In genomic region chr11:36071917-36072500, GRCh38 we compare ENCODE assay signal across 24 cellular contexts.
A peak's percentile ranks its signal among the peaks of the same experiment; 100 is the strongest.
DNase-seq lines count a peak whose midpoint lies in the region; ATAC-seq, FAIRE-seq and TF ChIP-seq lines count a peak whose summit lies in the region.
"Had no signal": no experiment of that assay in that cellular context is flagged by ENCODE, and none has a peak within 500 bp of the region (broad histone marks: within the 10 kb centered on the region; RNA-seq: fewer than 3 reads in every experiment).

No MANE protein-coding gene starts in this region.

- DNase-seq in IMR-90 (no peak), K562 (ENCODE audit: extremely low read depth in 1 of 4, low spot score in 3 of 4) (no peak), mesenchymal stem cell (peak; percentile 35), neuronal stem cell (ENCODE audit: low spot score) (no peak), foreskin fibroblast (no peak), SK-N-DZ (ENCODE audit: low spot score) (no peak)
- DNase-seq in stimulated activated CD4-positive, alpha-beta T cell treated with anti-CD3 and anti-CD28 coated beads, Interleukin-12 subunit alpha, Interleukin-12 subunit beta, amount 100 ng/mL, for 4 hours, result no peak
- no peak for DNase-seq in activated naive CD4-positive, alpha-beta T cell treated with anti-CD3 and anti-CD28 coated beads for 36 hours
- DNase-seq: ACHN; BE2C; C1 segment of cervical spinal cord; CD4-positive, CD25-positive, alpha-beta regulatory T cell; CD8-positive, alpha-beta memory T cell; COR-L47; DMS 273 treated with DMSO at 0.1 percent for 48 hours; HFFc6 had no signal

- TF ChIP-seq EP300 in K562 (IDR thresholded peaks at IDR 0.05; ENCODE audit: low read length), result no peak

- no peak overlapping the region for H3K27ac ChIP-seq in IMR-90 (ENCODE audit: insufficient read depth, low read length)
- no peak overlapping the region for H3K27ac ChIP-seq in K562 (ENCODE audit: extremely low read depth, low read depth, low read length)
- H3K27ac ChIP-seq in mesenchymal stem cell (ENCODE audit: low read length, poor library complexity, severe bottlenecking), result no peak overlapping the region
- H3K27ac ChIP-seq in neuronal stem cell (replicated peaks; ENCODE audit: low read length), result no peak overlapping the region

- peaks cover 12% of the 10 kb centered on the region for H3K9me1 ChIP-seq in IMR-90 (ENCODE audit: insufficient read depth, low read length)
- no peaks in the 10 kb centered on the region for H3K9me1 ChIP-seq in K562 (ENCODE audit: control insufficient read depth, insufficient read depth, low read length)

- H2AK5ac ChIP-seq in IMR-90 (ENCODE audit: low read depth, low read length) (peak overlapping the region; percentile 28; the same call in 1 of the 2 replicates), mesenchymal stem cell (ENCODE audit: low read length, severe bottlenecking) (peak overlapping the region; percentile 16), neuronal stem cell (ENCODE audit: low read depth, low read length) (no peak overlapping the region)

- H3K27me3 ChIP-seq in IMR-90 (ENCODE audit: control insufficient read depth, insufficient read depth, low read length) (no peaks in the 10 kb centered on the region), K562 (ENCODE audit: control insufficient read depth in 2 of 2, insufficient read depth in 2 of 2, low read length in 2 of 2) (no peaks in the 10 kb centered on the region), mesenchymal stem cell (ENCODE audit: control insufficient read depth in 1 of 2, insufficient read depth in 1 of 2, low read length in 2 of 2) (no peaks in the 10 kb centered on the region), neuronal stem cell (ENCODE audit: control insufficient read depth in 3 of 3, insufficient read depth in 3 of 3, low read depth in 1 of 3, low read length in 3 of 3) (no peaks in the 10 kb centered on the region)
- H3K27me3 ChIP-seq: BE2C had no signal

- no peak overlapping the region for H2BK120ac ChIP-seq in IMR-90 (ENCODE audit: low read depth, low read length)
- peak overlapping the region; percentile 21 for H2BK120ac ChIP-seq in mesenchymal stem cell (ENCODE audit: low read depth, low read length)
- H2BK120ac ChIP-seq in neuronal stem cell (ENCODE audit: low read depth, low read length), result no peak overlapping the region

- no peak for FAIRE-seq in K562 (lab: Jason Lieb, UNC)
- FAIRE-seq: A204.1, G401.6, GM12891, GM19239, H54, HTR-8/SVneo had no signal

- H3K79me1 ChIP-seq in IMR-90 (ENCODE audit: low read depth in 1 of 2, low read length in 2 of 2), result peaks cover 7 to 13% of the 10 kb centered on the region in 2 experiments; a peak in 2 of 4 replicates
- no peaks in the 10 kb centered on the region for H3K79me1 ChIP-seq in mesenchymal stem cell (replicated peaks; ENCODE audit: low read length, poor library complexity, severe bottlenecking)
- H3K79me1 ChIP-seq in neuronal stem cell (ENCODE audit: low read depth, low read length), result peaks cover 3% of the 10 kb centered on the region

- no peak overlapping the region for H2AFZ ChIP-seq in IMR-90 (replicated peaks; ENCODE audit: low read length, poor library complexity)
- H2AFZ ChIP-seq in K562 (ENCODE audit: low read depth, low read length), result no peak overlapping the region
- H2AFZ ChIP-seq in mesenchymal stem cell (ENCODE audit: low read depth, low read length), result no peak overlapping the region
- H2AFZ ChIP-seq in neuronal stem cell (ENCODE audit: low read length), result no peak overlapping the region

- WGBS in IMR-90 (ENCODE audit: extremely low coverage in 2 of 2, insufficient read length in 1 of 2), 2 experiments, result 20% methylated on average over 1 of the region's 2 CpGs; no CpG with 5 or more reads in 1 of the 2 experiments
- 8% methylated on average over 2 of the region's 2 CpGs for WGBS in K562 (ENCODE audit: insufficient coverage, low coverage, missing lambda C conversion rate)
- 74% methylated on average over 2 of the region's 2 CpGs for WGBS in mesenchymal stem cell
- WGBS in neuronal stem cell (ENCODE audit: extremely low coverage in 2 of 2, insufficient read length in 2 of 2, insufficient replicate concordance in 1 of 2), 2 donors, result no CpG with 5 or more reads among the region's 2 CpGs

- H3K4ac ChIP-seq in IMR-90 (ENCODE audit: low read depth, low read length), result no peak overlapping the region
- H3K4ac ChIP-seq in mesenchymal stem cell (ENCODE audit: low read depth in 1 of 2, low read length in 2 of 2), result peak overlapping the region; percentile 6 to 36
- H3K4ac ChIP-seq in neuronal stem cell (ENCODE audit: low read length), result no peak overlapping the region

- H3K14ac ChIP-seq in IMR-90 (replicated peaks; ENCODE audit: low read depth, low read length) (no peak overlapping the region), mesenchymal stem cell (ENCODE audit: low read length in 2 of 2) (no peak overlapping the region), neuronal stem cell (ENCODE audit: low read length) (peak overlapping the region; percentile 49)

- H3K4me2 ChIP-seq in IMR-90 (ENCODE audit: low read depth, low read length) (no peak overlapping the region), K562 (ENCODE audit: insufficient read depth, low read length) (no peak overlapping the region), mesenchymal stem cell (ENCODE audit: low read length, poor library complexity, severe bottlenecking) (no peak overlapping the region), neuronal stem cell (ENCODE audit: insufficient read depth, low read length, poor library complexity, severe bottlenecking) (no peak overlapping the region)

- ATAC-seq in IMR-90 (ENCODE audit: low read depth), result no peak
- ATAC-seq in K562, result peak; percentile 50
- ATAC-seq: HCT116 had no signal

- dilution Hi-C loops in IMR-90 (cut with HindIII; ENCODE audit: low sequenced_read_pairs, unreplicated experiment), result no loop called here

- no peak overlapping the region for H3K27ac Mint-ChIP-seq in activated naive CD4-positive, alpha-beta T cell treated with anti-CD3 and anti-CD28 coated beads for 36 hours
- H3K27ac Mint-ChIP-seq: CD4-positive, CD25-positive, alpha-beta regulatory T cell; CD8-positive, alpha-beta memory T cell; HFFc6; IgD-negative memory B cell had no signal

- H3K9ac ChIP-seq in IMR-90 (ENCODE audit: low read depth, low read length) (no peak overlapping the region), K562 (ENCODE audit: insufficient read depth in 1 of 2, low read depth in 2 of 2, low read length in 2 of 2) (no peak overlapping the region), mesenchymal stem cell (ENCODE audit: low read length) (no peak overlapping the region), neuronal stem cell (ENCODE audit: low read depth, low read length, poor library complexity) (no peak overlapping the region)

- peaks cover under 1% of the 10 kb centered on the region for H3K9me3 Mint-ChIP-seq in activated naive CD4-positive, alpha-beta T cell treated with anti-CD3 and anti-CD28 coated beads for 36 hours

- H4K20me1 ChIP-seq in IMR-90 (ENCODE audit: insufficient read depth, low read length) (no peaks in the 10 kb centered on the region), K562 (replicated peaks; ENCODE audit: control insufficient read depth, insufficient read depth, low read length) (no peaks in the 10 kb centered on the region)

- H4K91ac ChIP-seq in IMR-90 (ENCODE audit: insufficient read depth, low read depth, low read length) (no peak overlapping the region), mesenchymal stem cell (ENCODE audit: low read length) (peak overlapping the region; percentile 66), neuronal stem cell (ENCODE audit: low read depth, low read length, poor library complexity) (no peak overlapping the region)

- H2BK20ac ChIP-seq in IMR-90 (ENCODE audit: low read depth, low read length), result peak overlapping the region; percentile 42; the same call in 1 of the 2 replicates

- no peaks in the 10 kb centered on the region for H3K36me3 Mint-ChIP-seq in activated naive CD4-positive, alpha-beta T cell treated with anti-CD3 and anti-CD28 coated beads for 36 hours (ENCODE audit: low read depth)
- H3K36me3 Mint-ChIP-seq: CD4-positive, CD25-positive, alpha-beta regulatory T cell; CD8-positive, alpha-beta memory T cell had no signal

- H3K4me3 Mint-ChIP-seq in activated naive CD4-positive, alpha-beta T cell treated with anti-CD3 and anti-CD28 coated beads for 36 hours, result no peak overlapping the region
- H3K4me3 Mint-ChIP-seq: CD4-positive, CD25-positive, alpha-beta regulatory T cell; CD8-positive, alpha-beta memory T cell; HFFc6; IgD-negative memory B cell had no signal

- peaks cover 4% of the 10 kb centered on the region for H3K27me3 Mint-ChIP-seq in activated naive CD4-positive, alpha-beta T cell treated with anti-CD3 and anti-CD28 coated beads for 36 hours (ENCODE audit: low read depth)
- H3K27me3 Mint-ChIP-seq: CD4-positive, CD25-positive, alpha-beta regulatory T cell had no signal

- H2BK15ac ChIP-seq in IMR-90 (ENCODE audit: low read depth, low read length) (0 out of 3 replicates have a peak overlapping the region, but pooled peaks have one; percentile 78), mesenchymal stem cell (ENCODE audit: low read depth, poor library complexity, severe bottlenecking) (peak overlapping the region; percentile 9), neuronal stem cell (ENCODE audit: low read length) (no peak overlapping the region)

- H4K5ac ChIP-seq in IMR-90 (ENCODE audit: low read depth, low read length), result no peak overlapping the region

- intact Hi-C loops in IMR-90 (cut with micrococcal nuclease), result no loop called here
- intact Hi-C loops in K562 (cut with micrococcal nuclease), result no loop called here
- intact Hi-C loops in activated naive CD4-positive, alpha-beta T cell treated with anti-CD3 and anti-CD28 coated beads for 36 hours (cut with micrococcal nuclease), result no loop called here

- H2BK5ac ChIP-seq in IMR-90 (ENCODE audit: low read depth, low read length, poor library complexity, severe bottlenecking), result no peak overlapping the region
- no peak overlapping the region for H2BK5ac ChIP-seq in mesenchymal stem cell (ENCODE audit: low read depth, low read length, poor library complexity, severe bottlenecking)
- H2BK5ac ChIP-seq in neuronal stem cell (ENCODE audit: low read length), result no peak overlapping the region

- no peak for TF ChIP-seq RAD21 in IMR-90 (IDR thresholded peaks at IDR 0.05; ENCODE audit: low read length)
- TF ChIP-seq RAD21 in K562 (CRISPR knock-in tag; conservative IDR thresholded peaks at IDR 0.05 in 1 of 2, IDR thresholded peaks at IDR 0.05 in 1 of 2), result no peak

- BruUV-seq in IMR-90 (replicated peaks; lab: Mats Ljungman, UMichigan) (no TSS peak), K562 (replicated peaks; lab: Mats Ljungman, UMichigan) (no TSS peak)

- no peaks in the 10 kb centered on the region for H3K4me1 Mint-ChIP-seq in activated naive CD4-positive, alpha-beta T cell treated with anti-CD3 and anti-CD28 coated beads for 36 hours (ENCODE audit: low read depth)
- H3K4me1 Mint-ChIP-seq: CD4-positive, CD25-positive, alpha-beta regulatory T cell; CD8-positive, alpha-beta memory T cell; IgD-negative memory B cell had no signal

- H3K4me3 ChIP-seq in IMR-90 (ENCODE audit: insufficient read depth, low read depth, low read length) (no peak overlapping the region), K562 (no peak overlapping the region), mesenchymal stem cell (ENCODE audit: insufficient read depth in 1 of 2, low read depth in 1 of 2, low read length in 2 of 2) (no peak overlapping the region), neuronal stem cell (ENCODE audit: low read length in 2 of 2) (no peak overlapping the region), foreskin fibroblast (ENCODE audit: low read depth in 1 of 2, low read length in 2 of 2) (no peak overlapping the region)

- H4K8ac ChIP-seq in IMR-90 (ENCODE audit: low read depth in 2 of 2, low read length in 2 of 2) (0 out of 4 replicates have a peak overlapping the region, but pooled peaks of 1 of the 2 experiments have one; percentile 52), mesenchymal stem cell (ENCODE audit: low read length) (peak overlapping the region; percentile 17), neuronal stem cell (ENCODE audit: low read depth, low read length) (no peak overlapping the region)

- no peak for TF ChIP-seq POLR2A in IMR-90 (IDR thresholded peaks at IDR 0.05; ENCODE audit: low read depth, low read length)
- no peak for TF ChIP-seq POLR2A in K562 (conservative IDR thresholded peaks at IDR 0.05)

- H2BK12ac ChIP-seq in mesenchymal stem cell (ENCODE audit: low read length in 2 of 2) (peak overlapping the region in 1 of 2 experiments; percentile 11), neuronal stem cell (ENCODE audit: low read length) (no peak overlapping the region)

- H3K79me2 ChIP-seq in K562 (ENCODE audit: control insufficient read depth, insufficient read depth, low read length), result no peaks in the 10 kb centered on the region

- H3K56ac ChIP-seq in IMR-90 (ENCODE audit: extremely low read depth, insufficient read depth, low read length), result no peak overlapping the region

- H3K9me3 ChIP-seq in IMR-90 (ENCODE audit: control insufficient read depth, insufficient read depth, low read length), result peaks cover under 1% of the 10 kb centered on the region; the same call in 1 of the 2 replicates
- H3K9me3 ChIP-seq in K562 (replicated peaks; ENCODE audit: control insufficient read depth, insufficient read depth, low read depth, low read length), result peaks cover 4% of the 10 kb centered on the region
- H3K9me3 ChIP-seq in mesenchymal stem cell (ENCODE audit: control insufficient read depth, low read length), result peaks cover 5% of the 10 kb centered on the region
- peaks cover 2 to 23% of the 10 kb centered on the region in 2 donors for H3K9me3 ChIP-seq in neuronal stem cell (replicated peaks in 1 of 2; ENCODE audit: control insufficient read depth in 2 of 2, insufficient read depth in 1 of 2, low read depth in 1 of 2, low read length in 2 of 2)
- H3K9me3 ChIP-seq: BE2C had no signal

- POLR2A ChIA-PET in IMR-90 (lab: Charles Lee; ENCODE audit: unreplicated experiment), result no interaction called here
- POLR2A ChIA-PET in K562 (lab: Yijun Ruan, JAX), result interaction anchor here (0.6 to 1.5 kb wide), 4 partner anchors 20 to 200 kb away, joined by 3 to 7 read pairs (median 3); no protein-coding TSS in a partner anchor

- H3K18ac ChIP-seq in IMR-90 (ENCODE audit: low read depth, low read length) (no peak overlapping the region), mesenchymal stem cell (ENCODE audit: low read depth in 1 of 2, low read length in 2 of 2) (peak overlapping the region; percentile 71 to 72), neuronal stem cell (ENCODE audit: low read length) (peak overlapping the region; percentile 39)

- peaks cover 21% of the 10 kb centered on the region for H3K4me1 ChIP-seq in IMR-90 (ENCODE audit: control insufficient read depth, insufficient read depth, low read length)
- peaks cover 0 to 12% of the 10 kb centered on the region in 2 experiments; a peak in 4 of 5 replicates for H3K4me1 ChIP-seq in K562 (replicated peaks in 1 of 2; ENCODE audit: control insufficient read depth in 2 of 2, insufficient read depth in 2 of 2, low read length in 2 of 2)
- peaks cover 9% of the 10 kb centered on the region for H3K4me1 ChIP-seq in mesenchymal stem cell (ENCODE audit: control insufficient read depth, insufficient read depth, low read depth, low read length)
- H3K4me1 ChIP-seq in neuronal stem cell (ENCODE audit: control insufficient read depth in 2 of 2, insufficient read depth in 1 of 2, low read depth in 1 of 2, low read length in 2 of 2), result peaks cover 20 to 51% of the 10 kb centered on the region in 2 donors
- H3K4me1 ChIP-seq: BE2C had no signal

- in situ Hi-C loops in IMR-90 (cut with MboI; ENCODE audit: low sequenced_read_pairs), result no loop called here
- in situ Hi-C loops in K562 (cut with MboI), result no loop called here

- H2AK9ac ChIP-seq in IMR-90 (replicated peaks; ENCODE audit: low read depth, low read length, poor library complexity), result no peak overlapping the region

- TF ChIP-seq CTCF in IMR-90 (conservative IDR thresholded peaks at IDR 0.05; ENCODE audit: low read depth, low read length) (no peak), K562 (IDR thresholded peaks at IDR 0.05 in 2 of 3, conservative IDR thresholded peaks at IDR 0.05 in 1 of 3; ENCODE audit: insufficient read depth in 2 of 3, low read depth in 1 of 3, low read length in 3 of 3) (no peak), foreskin fibroblast (IDR thresholded peaks at IDR 0.05; ENCODE audit: low read depth, low read length) (no peak)

- no peak overlapping the region for H3K23ac ChIP-seq in IMR-90 (ENCODE audit: low read depth, low read length)
- H3K23ac ChIP-seq in mesenchymal stem cell (ENCODE audit: low read length in 2 of 2), result no peak overlapping the region
- H3K23ac ChIP-seq in neuronal stem cell (ENCODE audit: low read depth, low read length, poor library complexity), result no peak overlapping the region

- CTCF ChIA-PET in IMR-90 (lab: Yijun Ruan, JAX) (interaction anchor here (0.5 to 0.7 kb wide), 2 partner anchors 13 to 30 kb away, joined by 3 read pairs; no protein-coding TSS in a partner anchor), K562 (lab: Yijun Ruan, JAX; ENCODE audit: low intra/inter-chr PET ratio) (no interaction called here)
- CTCF ChIA-PET in activated naive CD4-positive, alpha-beta T cell treated with anti-CD3 and anti-CD28 coated beads for 36 hours (lab: Charles Lee), result no interaction called here

- H3K36me3 ChIP-seq in IMR-90 (ENCODE audit: control insufficient read depth, insufficient read depth, low read length) (no peaks in the 10 kb centered on the region), K562 (ENCODE audit: control insufficient read depth, insufficient read depth, low read length) (no peaks in the 10 kb centered on the region), mesenchymal stem cell (ENCODE audit: control insufficient read depth in 1 of 2, insufficient read depth in 2 of 2, low read depth in 1 of 2, low read length in 2 of 2) (no peaks in the 10 kb centered on the region), neuronal stem cell (replicated peaks in 1 of 2; ENCODE audit: control insufficient read depth in 2 of 2, insufficient read depth in 2 of 2, low read length in 2 of 2) (peaks cover 3 to 10% of the 10 kb centered on the region in 2 donors)
- H3K36me3 ChIP-seq: BE2C had no signal

Comparison
In these comparisons a context has a peak if more than half of its experiments do, and no peak if none do; other contexts are left out.
1. H3K4ac ChIP-seq: peak in mesenchymal stem cell (2 of 2); none in IMR-90 (single experiment) and neuronal stem cell (single experiment).